In genomic region chr4:87060957-87061356, GRCh38 we compare ENCODE assay signal across 12 cellular contexts.
DNase-seq lines count a peak whose midpoint lies in the region; ATAC-seq and TF ChIP-seq lines count a peak whose summit lies in the region.
"Had no signal": no experiment of that assay in that cellular context is flagged by ENCODE, and none has a peak within 500 bp of the region (broad histone marks: within the 10 kb centered on the region; RNA-seq: fewer than 3 reads in every experiment).

No MANE protein-coding gene starts in this region.

- H3K27me3 ChIP-seq in right cardiac atrium (ENCODE audit: control insufficient read depth, insufficient read depth) (no peaks in the 10 kb centered on the region), gastroesophageal sphincter (no peaks in the 10 kb centered on the region)

- no peaks in the 10 kb centered on the region for H3K36me3 ChIP-seq in gastroesophageal sphincter
- no peaks in the 10 kb centered on the region for H3K36me3 ChIP-seq in urinary bladder (ENCODE audit: insufficient read depth)

- H3K9me3 ChIP-seq in right cardiac atrium (ENCODE audit: control insufficient read depth, low read length) (no peaks in the 10 kb centered on the region), gastroesophageal sphincter (no peaks in the 10 kb centered on the region)

- peak; percentile 10 for ATAC-seq in left ventricle myocardium superior
- ATAC-seq in right cardiac atrium, result no peak
- no peak for ATAC-seq in gastroesophageal sphincter
- no peak for ATAC-seq in GM19463 (IDR thresholded peaks at IDR 0.05; ENCODE audit: unreplicated experiment)

- no peak for TF ChIP-seq POLR2A in gastroesophageal sphincter (IDR thresholded peaks at IDR 0.05)

- no peak overlapping the region for H3K27ac ChIP-seq in right cardiac atrium (ENCODE audit: low read length)
- H3K27ac ChIP-seq in gastroesophageal sphincter, result peak overlapping the region in 3 of 4 donors; percentile 51 to 76 (median 73)
- peak overlapping the region; percentile 53 for H3K27ac ChIP-seq in urinary bladder (ENCODE audit: low read depth)

- H3K4me1 ChIP-seq in right cardiac atrium (ENCODE audit: control insufficient read depth, insufficient read depth, low read length) (peaks cover 12% of the 10 kb centered on the region), gastroesophageal sphincter (peaks cover 15 to 72% (median 29%) of the 10 kb centered on the region in 3 donors), urinary bladder (ENCODE audit: insufficient read depth) (peaks cover 1% of the 10 kb centered on the region)

- no peak for TF ChIP-seq CTCF in gastroesophageal sphincter (IDR thresholded peaks at IDR 0.05)

- intact Hi-C loops in left ventricle myocardium superior (cut with micrococcal nuclease), result no loop called here
- intact Hi-C loops in right cardiac atrium (cut with DNase I), result no loop called here

- no peak for DNase-seq in left ventricle myocardium superior
- no peak for DNase-seq in right cardiac atrium
- DNase-seq in T1000 (lab: John Stamatoyannopoulos, UW), result peak; percentile 57
- no peak for DNase-seq in NCI-H1436 treated with DMSO at 0.1 percent for 48 hours (lab: John Stamatoyannopoulos, UW)
- no peak for DNase-seq in RPMI8226
- DNase-seq: activated B cell treated with CpG ODN at 0.5 μM for 24 hours, cortex of kidney, mesendoderm, NCI-H446 had no signal

- 87% methylated on average over 5 of the region's 5 CpGs for WGBS in right cardiac atrium
- WGBS in gastroesophageal sphincter (ENCODE audit: low coverage in 1 of 2), 2 donors, result 43 to 53% methylated on average over 3 to 4 of the region's 5 CpGs
- WGBS in urinary bladder, result 67% methylated on average over 5 of the region's 5 CpGs

- no peak overlapping the region for H3K4me3 ChIP-seq in right cardiac atrium (ENCODE audit: low read length)
- no peak overlapping the region for H3K4me3 ChIP-seq in gastroesophageal sphincter
- no peak overlapping the region for H3K4me3 ChIP-seq in urinary bladder (ENCODE audit: low read depth, low read length)

- TF ChIP-seq EP300 in gastroesophageal sphincter (IDR thresholded peaks at IDR 0.05), result no peak
